8 cellular contexts compared by ENCODE assay signal in the genomic region with DNA sequence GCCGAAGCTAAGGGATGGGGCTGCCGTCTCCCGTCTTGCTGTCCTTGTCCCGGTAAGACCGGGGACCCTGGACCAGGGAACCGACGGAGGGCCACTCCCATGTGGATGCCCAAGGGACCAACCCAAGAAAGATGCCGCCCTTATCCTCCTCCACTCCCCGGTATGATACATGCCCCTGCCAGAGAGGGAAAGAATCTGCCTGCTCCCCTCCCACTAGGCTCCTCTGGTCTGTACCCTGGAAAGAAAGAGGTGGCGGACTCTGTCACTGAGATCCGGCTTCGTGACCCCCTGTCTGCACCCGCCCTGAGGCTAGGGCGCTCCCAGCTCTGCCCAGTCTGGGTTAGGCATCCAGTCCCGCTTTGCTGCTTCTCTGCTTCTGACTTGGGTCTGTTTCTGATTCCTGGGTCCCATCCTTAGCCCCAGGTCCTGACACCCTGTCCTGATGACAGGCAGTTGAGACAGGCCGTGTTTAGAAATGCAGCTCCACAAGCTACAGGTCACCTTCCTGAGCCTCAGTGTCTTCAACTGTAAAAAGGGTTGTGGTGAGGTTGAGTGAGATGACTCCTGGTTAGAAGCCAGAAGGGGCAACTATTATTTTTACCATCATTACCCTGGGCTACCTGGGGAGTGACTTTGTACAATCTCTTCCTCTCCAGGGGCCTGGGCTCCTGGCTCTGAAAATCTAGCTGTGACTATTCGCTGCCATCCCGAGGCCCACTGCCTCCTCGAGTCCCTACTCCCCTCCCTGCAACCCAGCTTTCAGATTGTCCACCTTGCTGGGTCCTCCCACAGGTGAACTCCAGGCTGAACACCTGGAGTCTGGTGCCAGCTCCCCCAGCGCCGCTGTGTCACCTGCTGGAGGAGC. TPM values are rescaled to one million over a fixed set of nuclear protein-coding genes. Genes with fewer than 3 reads are reported as not detected.
DNase-seq lines count a peak whose midpoint lies in the region; ATAC-seq and TF ChIP-seq lines count a peak whose summit lies in the region.

No MANE protein-coding gene starts in this region.

- DNase-seq in CD4-positive, alpha-beta T cell: peak in 1 of 10 experiments; percentile 5
- DNase-seq in HS-27A (ENCODE audit: low read depth) (peak; percentile 55), germinal center (ENCODE audit: low spot score) (no peak), DMS 273 treated with DMSO at 0.1 percent for 48 hours (lab: John Stamatoyannopoulos, UW) (no peak)
- no peak for DNase-seq in activated naive CD8-positive, alpha-beta T cell treated with anti-CD3 and anti-CD28 coated beads, Interleukin-2, amount 50 U/mL, for 24 hours

- CTCF ChIA-PET in CD4-positive, alpha-beta T cell (lab: Charles Lee): interaction anchor here (0.6 to 5.6 kb wide), 13 partner anchors 9 to 209 kb away, joined by 3 to 87 read pairs (median 9); a partner anchor contains a TSS

- no peak for ATAC-seq in CD4-positive, alpha-beta T cell (ENCODE audit: poor library complexity)
- no peak for ATAC-seq in activated naive CD8-positive, alpha-beta T cell treated with anti-CD3 and anti-CD28 coated beads, Interleukin-2, amount 50 U/mL, for 24 hours
- no peak for ATAC-seq in GM19328 (IDR thresholded peaks at IDR 0.05; ENCODE audit: unreplicated experiment)

- no peaks in the 10 kb centered on the region for H3K27me3 ChIP-seq in CD4-positive, alpha-beta T cell (ENCODE audit: control insufficient read depth, insufficient read depth, low read length)
- no peaks in the 10 kb centered on the region for H3K27me3 ChIP-seq in layer of hippocampus (ENCODE audit: control insufficient read depth, insufficient read depth, low read length)
- no peaks in the 10 kb centered on the region for H3K27me3 ChIP-seq in thymus (ENCODE audit: control insufficient read depth, insufficient read depth)

- POLR2A ChIA-PET in CD4-positive, alpha-beta T cell (lab: Charles Lee): interaction anchor here (0.6 to 5.5 kb wide), 14 partner anchors 8 to 1538 kb away, joined by 3 to 98 read pairs (median 10); a partner anchor contains a TSS

- peaks cover 3% of the 10 kb centered on the region for H3K9me3 Mint-ChIP-seq in CD4-positive, alpha-beta T cell
- H3K9me3 Mint-ChIP-seq in activated naive CD8-positive, alpha-beta T cell treated with anti-CD3 and anti-CD28 coated beads, Interleukin-2, amount 50 U/mL, for 24 hours: peaks cover 4% of the 10 kb centered on the region

- peak; percentile 38 for TF ChIP-seq CTCF in CD4-positive, alpha-beta T cell (IDR thresholded peaks at IDR 0.05)

- WGBS in thymus: 40% methylated on average over 21 of the region's 21 CpGs

- H3K36me3 ChIP-seq in thymus (ENCODE audit: control insufficient read depth, insufficient read depth): no peaks in the 10 kb centered on the region

- no peaks in the 10 kb centered on the region for H3K27me3 Mint-ChIP-seq in CD4-positive, alpha-beta T cell
- H3K27me3 Mint-ChIP-seq in activated naive CD8-positive, alpha-beta T cell treated with anti-CD3 and anti-CD28 coated beads, Interleukin-2, amount 50 U/mL, for 24 hours: no peaks in the 10 kb centered on the region

- peaks cover 35% of the 10 kb centered on the region for H3K4me1 Mint-ChIP-seq in CD4-positive, alpha-beta T cell (ENCODE audit: low read depth)
- H3K4me1 Mint-ChIP-seq in activated naive CD8-positive, alpha-beta T cell treated with anti-CD3 and anti-CD28 coated beads, Interleukin-2, amount 50 U/mL, for 24 hours: peaks cover 33% of the 10 kb centered on the region

- peak overlapping the region; percentile 92 for H3K27ac Mint-ChIP-seq in CD4-positive, alpha-beta T cell
- peak overlapping the region; percentile 92 for H3K27ac Mint-ChIP-seq in activated naive CD8-positive, alpha-beta T cell treated with anti-CD3 and anti-CD28 coated beads, Interleukin-2, amount 50 U/mL, for 24 hours

- peaks cover 7% of the 10 kb centered on the region for H3K9me3 ChIP-seq in CD4-positive, alpha-beta T cell (ENCODE audit: control insufficient read depth, low read length)
- H3K9me3 ChIP-seq in thymus (ENCODE audit: control insufficient read depth): no peaks in the 10 kb centered on the region

- intact Hi-C loops in CD4-positive, alpha-beta T cell (cut with DNase I, micrococcal nuclease): loop anchor here (1.0 to 10.0 kb wide), 13 partner anchors 23 to 1482 kb away; a partner anchor contains a TSS

- H3K4me3 Mint-ChIP-seq in CD4-positive, alpha-beta T cell: peak overlapping the region; percentile 95
- peak overlapping the region; percentile 84 for H3K4me3 Mint-ChIP-seq in activated naive CD8-positive, alpha-beta T cell treated with anti-CD3 and anti-CD28 coated beads, Interleukin-2, amount 50 U/mL, for 24 hours

- peak overlapping the region; percentile 100 for H3K27ac ChIP-seq in CD4-positive, alpha-beta T cell (ENCODE audit: low read depth, low read length)
- H3K27ac ChIP-seq in layer of hippocampus (ENCODE audit: low read depth, low read length) (peak overlapping the region; percentile 98), thymus (ENCODE audit: low read depth) (peak overlapping the region; percentile 97)

- H3K4me1 ChIP-seq in thymus (ENCODE audit: control insufficient read depth, insufficient read depth, low read length): peaks cover 2% of the 10 kb centered on the region

- H3K36me3 Mint-ChIP-seq in CD4-positive, alpha-beta T cell (ENCODE audit: low read depth): peaks cover 32% of the 10 kb centered on the region
- H3K36me3 Mint-ChIP-seq in activated naive CD8-positive, alpha-beta T cell treated with anti-CD3 and anti-CD28 coated beads, Interleukin-2, amount 50 U/mL, for 24 hours (ENCODE audit: low read depth): peaks cover 7% of the 10 kb centered on the region

- H3K4me3 ChIP-seq in thymus (ENCODE audit: low read length): peak overlapping the region; percentile 54

RNA-seq across cellular contexts. Expression of a gene that starts 3.7 kb away (rescaled TPM):
- 1 to 10 TPM; 2.5 to 2.7 TPM for total RNA-seq in CD4-positive, alpha-beta T cell
- polyA plus RNA-seq in thymus: 0.27 TPM

RNA-seq across cellular contexts. Expression of a gene that starts 37.9 kb away (rescaled TPM):
- 100 to 1,000 TPM; 625 to 642 TPM for total RNA-seq in CD4-positive, alpha-beta T cell
- 364 TPM for polyA plus RNA-seq in thymus
